ENCODE assay signal across 1 cellular context in genomic region chr10:69123747-69124557, GRCh38.
TF ChIP-seq lines count a peak whose summit lies in the region.

VPS26A (plus strand) TSS chr10:69124178; CDS start chr10:69124278, 100 bp downstream.

TF ChIP-seq in K562, 482 proteins besides CTCF, POLR2A, EP300 and RAD21 (continued from another document):
- no peak for TF ChIP-seq ZNF280A (IDR thresholded peaks at IDR 0.05; ENCODE audit: low read depth, partially characterized antibody)
- TF ChIP-seq YY1 (IDR thresholded peaks at IDR 0.05; ENCODE audit: borderline replicate concordance in 1 of 3, control insufficient read depth in 1 of 3, extremely low read depth in 1 of 3, insufficient read depth in 3 of 3, insufficient read length in 1 of 3, insufficient replicate concordance in 2 of 3, low read depth in 1 of 3, low read length in 2 of 3), result peak in 2 of 3 experiments; percentile 6 to 21
- no peak for TF ChIP-seq NFXL1 (CRISPR knock-in tag; IDR thresholded peaks at IDR 0.05)
- TF ChIP-seq HSF4 (CRISPR knock-in tag; IDR thresholded peaks at IDR 0.05; ENCODE audit: borderline replicate concordance), result no peak
- no peak for TF ChIP-seq BMI1 (IDR thresholded peaks at IDR 0.05; ENCODE audit: low read length)
- no peak for TF ChIP-seq ZHX1 (conservative IDR thresholded peaks at IDR 0.05; ENCODE audit: low read length)
- peak; percentile 36 for TF ChIP-seq PCBP1 (IDR thresholded peaks at IDR 0.05; ENCODE audit: low read depth, low read length, poor library complexity, severe bottlenecking)
- no peak for TF ChIP-seq ZSCAN29 (IDR thresholded peaks at IDR 0.05)
- TF ChIP-seq ZNF311 (CRISPR knock-in tag; IDR thresholded peaks at IDR 0.05), result no peak
- peak; percentile 98 for TF ChIP-seq USF1 (CRISPR knock-in tag; IDR thresholded peaks at IDR 0.05)
- TF ChIP-seq IRF9 (tag; IDR thresholded peaks at IDR 0.05), result no peak
- TF ChIP-seq SREBF2 (CRISPR knock-in tag; IDR thresholded peaks at IDR 0.05), result 0 out of 2 replicates have a peak, but pooled peaks have one; percentile 78
- TF ChIP-seq XRCC4 (IDR thresholded peaks at IDR 0.05; ENCODE audit: extremely low read depth, insufficient read depth, insufficient read length), result no peak
- TF ChIP-seq FOSL1 (tag; conservative IDR thresholded peaks at IDR 0.05), result peak; percentile 40
- 0 out of 2 replicates have a peak, but pooled peaks have one; percentile 16 for TF ChIP-seq FOXP4 (CRISPR knock-in tag; IDR thresholded peaks at IDR 0.05; ENCODE audit: borderline replicate concordance)
- TF ChIP-seq ZNF184 (CRISPR knock-in tag; IDR thresholded peaks at IDR 0.05), result no peak
- peak; percentile 97 for TF ChIP-seq KDM5B (IDR thresholded peaks at IDR 0.05; ENCODE audit: insufficient replicate concordance, low read depth, low read length)
- peak; percentile 70; the same call in 1 of the 2 replicates for TF ChIP-seq ZSCAN32 (CRISPR knock-in tag; IDR thresholded peaks at IDR 0.05)
- TF ChIP-seq ZNF395 (CRISPR knock-in tag; IDR thresholded peaks at IDR 0.05), result peak; percentile 70
- TF ChIP-seq ZNF324 (CRISPR knock-in tag; IDR thresholded peaks at IDR 0.05), result peak; percentile 58; the same call in 1 of the 2 replicates
- peak; percentile 88 for TF ChIP-seq TAF7 (tag; IDR thresholded peaks at IDR 0.05)
- TF ChIP-seq HMGN3 (IDR thresholded peaks at IDR 0.05; ENCODE audit: borderline replicate concordance, extremely low read depth, insufficient read length, low read depth, low read length), result peak; percentile 59
TF ChIP-seq in K562: peak in this region for 177.
